In the genomic region with DNA sequence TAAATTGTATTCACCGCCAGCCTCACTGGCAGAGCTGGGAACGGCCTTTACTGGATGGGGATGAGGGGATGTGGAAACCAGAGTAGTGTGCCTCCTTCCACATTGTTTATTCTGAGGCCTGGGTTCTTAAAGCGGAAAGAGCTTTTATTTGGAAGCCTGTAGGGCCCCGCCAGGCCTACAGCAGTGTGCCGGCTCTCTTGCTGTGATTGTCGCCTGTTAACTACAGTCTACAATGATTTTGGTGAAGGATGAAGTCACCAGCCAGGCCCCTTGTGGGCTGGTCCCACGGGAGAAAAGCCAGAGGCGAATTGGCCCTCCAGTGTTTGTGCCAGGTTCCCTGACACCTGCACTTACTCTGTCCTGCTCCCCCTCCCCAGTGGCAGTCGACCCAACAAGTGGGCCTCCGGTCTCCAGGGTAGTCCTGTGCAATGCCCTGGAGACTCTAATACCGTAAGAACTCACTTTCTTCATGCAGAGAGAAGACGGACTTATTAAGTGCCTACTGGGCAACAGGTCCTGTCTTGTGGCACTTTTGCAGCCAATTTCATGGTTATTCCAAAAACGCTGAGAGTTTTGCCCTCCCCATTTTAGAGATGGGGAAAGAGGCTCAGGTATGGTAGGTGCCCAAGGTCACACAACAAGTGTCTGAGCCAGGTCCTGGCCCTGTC, we compare ENCODE assay signal across 8 cellular contexts. TPM values are rescaled to one million over a fixed set of nuclear protein-coding genes. Genes with fewer than 3 reads are reported as not detected.
DNase-seq lines count a peak whose midpoint lies in the region; ATAC-seq and TF ChIP-seq lines count a peak whose summit lies in the region.

No MANE protein-coding gene starts in this region.

- H3K4me1 ChIP-seq in mucosa of rectum (ENCODE audit: control insufficient read depth in 2 of 2, insufficient read depth in 2 of 2, low read length in 2 of 2), result peaks cover 11 to 28% of the 10 kb centered on the region in 2 donors

- peaks cover 0 to 8% of the 10 kb centered on the region in 2 donors for H3K36me3 ChIP-seq in mucosa of rectum (ENCODE audit: control insufficient read depth in 2 of 2, insufficient read depth in 2 of 2, low read length in 2 of 2)

- peak overlapping the region; percentile 87 to 93 for H3K9ac ChIP-seq in mucosa of rectum (ENCODE audit: low read depth in 1 of 2, low read length in 2 of 2)

- H3K27ac ChIP-seq in AG04450 (ENCODE audit: low read depth, low read length) (peak overlapping the region; percentile 57), dorsolateral prefrontal cortex (peak overlapping the region in 56 of 59 donors; percentile 2 to 91 (median 78)), mucosa of rectum (ENCODE audit: low read depth in 2 of 2, low read length in 2 of 2) (peak overlapping the region; percentile 88 to 89)

- no peak for ATAC-seq in HG02840 (IDR thresholded peaks at IDR 0.05; ENCODE audit: low FRiP score, unreplicated experiment)

- intact Hi-C loops in dorsolateral prefrontal cortex (cut with DNase I), result loop anchor here in 1 of 2 donors (10.0 kb wide), 1 partner anchor 123 kb away; no protein-coding TSS in a partner anchor

- POLR2A ChIA-PET in AG04450 (lab: Yijun Ruan, JAX), result interaction anchor here (0.8 to 2.8 kb wide), 3 partner anchors 25 to 170 kb away, joined by 3 to 16 read pairs (median 4); no protein-coding TSS in a partner anchor

- TF ChIP-seq CTCF in AG04450 (IDR thresholded peaks at IDR 0.05; ENCODE audit: low read depth, low read length) (no peak), LNCaP clone FGC (IDR thresholded peaks at IDR 0.05; ENCODE audit: control insufficient read depth, extremely low read depth, insufficient read depth) (no peak), dorsolateral prefrontal cortex (IDR thresholded peaks at IDR 0.05 in 54 of 56, conservative IDR thresholded peaks at IDR 0.05 in 2 of 56; ENCODE audit: low read depth in 1 of 56, partially characterized antibody in 56 of 56) (no peak)

- DNase-seq in AG04450 (ENCODE audit: low read depth, low spot score) (no peak), LNCaP clone FGC (ENCODE audit: low read depth) (no peak), dorsolateral prefrontal cortex (no peak), NCI-H1048 (lab: John Stamatoyannopoulos, UW) (no peak), NCI-H226 (no peak)
- no peak for DNase-seq in activated CD4-positive, alpha-beta T cell treated with anti-CD3 and anti-CD28 coated beads for 4 hours

- CTCF ChIA-PET in AG04450 (lab: Charles Lee), result no interaction called here

- no peaks in the 10 kb centered on the region for H3K27me3 ChIP-seq in AG04450 (ENCODE audit: control insufficient read depth, insufficient read depth, low read length)
- no peaks in the 10 kb centered on the region for H3K27me3 ChIP-seq in dorsolateral prefrontal cortex
- no peaks in the 10 kb centered on the region for H3K27me3 ChIP-seq in mucosa of rectum (ENCODE audit: control insufficient read depth in 2 of 2, insufficient read depth in 2 of 2, low read length in 2 of 2)

- peak overlapping the region; percentile 94 for H3K4me3 ChIP-seq in AG04450 (ENCODE audit: low read depth, low read length)
- peak overlapping the region; percentile 66 for H3K4me3 ChIP-seq in LNCaP clone FGC (ENCODE audit: low read depth, low read length)
- H3K4me3 ChIP-seq in dorsolateral prefrontal cortex, result peak overlapping the region; percentile 64 to 90 (median 80)
- peak overlapping the region; percentile 93 to 94 for H3K4me3 ChIP-seq in mucosa of rectum (ENCODE audit: low read length in 2 of 2)

- H3K9me3 ChIP-seq in AG04450 (ENCODE audit: control insufficient read depth, insufficient read depth, low read length) (no peaks in the 10 kb centered on the region; the same call in 1 of the 2 replicates), mucosa of rectum (ENCODE audit: control insufficient read depth in 2 of 2, low read length in 2 of 2) (no peaks in the 10 kb centered on the region)

RNA-seq across cellular contexts. Expression of a gene that starts 1.2 kb away (rescaled TPM):
- polyA plus RNA-seq in AG04450 (2011; rRNA removed), result 171 and 222 TPM in 2 replicates
- polyA minus RNA-seq in AG04450 (2011; rRNA and poly(A)+ RNA removed), result 389 and 460 TPM in 2 replicates
- 100 to 1,000 TPM; 104 to 402 (median 289) TPM for total RNA-seq in dorsolateral prefrontal cortex
